1 cellular context compared by ENCODE assay signal in the genomic region with DNA sequence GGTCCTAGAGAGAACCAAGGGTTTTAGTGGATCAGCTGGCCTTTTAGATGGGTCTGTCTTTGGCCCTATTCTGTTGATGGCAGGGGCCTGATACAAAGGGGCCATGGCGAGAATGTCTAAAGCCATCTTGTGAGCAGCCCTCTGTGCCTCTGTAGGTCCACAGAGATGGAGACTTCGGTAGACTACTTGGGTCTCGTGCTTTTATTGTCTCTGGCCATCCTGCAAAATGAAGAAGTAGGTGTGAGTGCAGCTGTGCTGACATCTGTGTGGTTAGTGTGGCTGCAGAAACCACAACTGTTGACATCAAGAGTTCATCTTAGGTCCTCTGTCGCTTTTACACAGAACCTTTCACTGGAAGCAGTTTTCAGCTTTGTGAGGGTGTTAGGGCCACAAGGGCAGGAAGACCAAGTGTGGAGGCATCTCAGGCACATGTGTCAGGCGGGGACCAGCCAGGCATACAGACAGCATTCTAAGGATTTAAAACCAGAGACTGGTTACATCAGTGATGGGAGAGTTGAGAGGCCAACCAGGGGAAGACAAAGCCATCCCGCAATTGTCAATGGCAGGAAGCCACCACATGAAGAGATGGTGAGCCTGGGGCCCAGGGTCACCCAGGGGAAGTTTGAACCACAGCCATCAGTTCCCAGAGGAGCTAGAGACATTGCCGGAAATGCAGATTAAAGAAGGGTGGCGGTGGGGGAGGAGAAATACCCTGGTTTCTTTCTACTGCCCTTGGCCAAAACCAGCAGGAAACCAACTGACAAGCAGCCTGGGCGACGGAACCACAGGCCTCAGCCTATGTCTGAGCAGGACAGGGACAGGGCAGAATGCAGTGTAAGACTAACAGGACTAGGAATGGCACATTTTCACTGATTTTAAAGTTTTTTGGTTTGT.
A peak's percentile ranks its signal among the peaks of the same experiment; 100 is the strongest.
TF ChIP-seq lines count a peak whose summit lies in the region.

No MANE protein-coding gene starts in this region.

TF ChIP-seq in K562, 482 proteins besides CTCF, POLR2A, EP300 and RAD21 (continued from another document and continues in another):
- TF ChIP-seq ZNF143 (CRISPR knock-in tag; IDR thresholded peaks at IDR 0.05) = no peak
- TF ChIP-seq MAFG (tag; conservative IDR thresholded peaks at IDR 0.05) = no peak
- no peak for TF ChIP-seq ZNF232 (CRISPR knock-in tag; IDR thresholded peaks at IDR 0.05)
- TF ChIP-seq HCFC1 (IDR thresholded peaks at IDR 0.05; ENCODE audit: low read depth, low read length) = no peak
- TF ChIP-seq SRSF9 (IDR thresholded peaks at IDR 0.05; ENCODE audit: borderline replicate concordance, low read depth, low read length) = no peak
- TF ChIP-seq NELFE (IDR thresholded peaks at IDR 0.05; ENCODE audit: insufficient read depth, insufficient read length) = no peak
- TF ChIP-seq ZNF717 (CRISPR knock-in tag; IDR thresholded peaks at IDR 0.05) = no peak
- TF ChIP-seq HNRNPL (IDR thresholded peaks at IDR 0.05; ENCODE audit: low read depth, low read length) = no peak
- peak; percentile 39 for TF ChIP-seq ATF7 (IDR thresholded peaks at IDR 0.05)
- TF ChIP-seq, protein P1, sequence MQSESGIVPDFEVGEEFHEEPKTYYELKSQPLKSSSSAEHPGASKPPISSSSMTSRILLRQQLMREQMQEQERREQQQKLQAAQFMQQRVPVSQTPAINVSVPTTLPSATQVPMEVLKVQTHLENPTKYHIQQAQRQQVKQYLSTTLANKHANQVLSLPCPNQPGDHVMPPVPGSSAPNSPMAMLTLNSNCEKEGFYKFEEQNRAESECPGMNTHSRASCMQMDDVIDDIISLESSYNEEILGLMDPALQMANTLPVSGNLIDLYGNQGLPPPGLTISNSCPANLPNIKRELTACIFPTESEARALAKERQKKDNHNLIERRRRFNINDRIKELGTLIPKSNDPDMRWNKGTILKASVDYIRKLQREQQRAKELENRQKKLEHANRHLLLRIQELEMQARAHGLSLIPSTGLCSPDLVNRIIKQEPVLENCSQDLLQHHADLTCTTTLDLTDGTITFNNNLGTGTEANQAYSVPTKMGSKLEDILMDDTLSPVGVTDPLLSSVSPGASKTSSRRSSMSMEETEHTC (IDR thresholded peaks at IDR 0.05) = no peak
- TF ChIP-seq PRPF4 (IDR thresholded peaks at IDR 0.05; ENCODE audit: insufficient read depth, low read depth, low read length, poor library complexity, severe bottlenecking) = no peak
- TF ChIP-seq, protein P2, sequence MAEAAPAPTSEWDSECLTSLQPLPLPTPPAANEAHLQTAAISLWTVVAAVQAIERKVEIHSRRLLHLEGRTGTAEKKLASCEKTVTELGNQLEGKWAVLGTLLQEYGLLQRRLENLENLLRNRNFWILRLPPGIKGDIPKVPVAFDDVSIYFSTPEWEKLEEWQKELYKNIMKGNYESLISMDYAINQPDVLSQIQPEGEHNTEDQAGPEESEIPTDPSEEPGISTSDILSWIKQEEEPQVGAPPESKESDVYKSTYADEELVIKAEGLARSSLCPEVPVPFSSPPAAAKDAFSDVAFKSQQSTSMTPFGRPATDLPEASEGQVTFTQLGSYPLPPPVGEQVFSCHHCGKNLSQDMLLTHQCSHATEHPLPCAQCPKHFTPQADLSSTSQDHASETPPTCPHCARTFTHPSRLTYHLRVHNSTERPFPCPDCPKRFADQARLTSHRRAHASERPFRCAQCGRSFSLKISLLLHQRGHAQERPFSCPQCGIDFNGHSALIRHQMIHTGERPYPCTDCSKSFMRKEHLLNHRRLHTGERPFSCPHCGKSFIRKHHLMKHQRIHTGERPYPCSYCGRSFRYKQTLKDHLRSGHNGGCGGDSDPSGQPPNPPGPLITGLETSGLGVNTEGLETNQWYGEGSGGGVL (CRISPR knock-in tag; IDR thresholded peaks at IDR 0.05) = no peak
- TF ChIP-seq DMBX1 (CRISPR knock-in tag; IDR thresholded peaks at IDR 0.05; ENCODE audit: borderline replicate concordance) = 0 out of 2 replicates have a peak, but pooled peaks have one; percentile 41
- TF ChIP-seq ZNF121 (CRISPR knock-in tag; conservative IDR thresholded peaks at IDR 0.05) = no peak
- no peak for TF ChIP-seq NUFIP1 (IDR thresholded peaks at IDR 0.05; ENCODE audit: partially characterized antibody)
- TF ChIP-seq EP400 (IDR thresholded peaks at IDR 0.05) = no peak
- no peak for TF ChIP-seq PHB (CRISPR knock-in tag; IDR thresholded peaks at IDR 0.05)
- peak; percentile 94; the same call in 1 of the 2 replicates for TF ChIP-seq ESRRA (IDR thresholded peaks at IDR 0.05; ENCODE audit: borderline replicate concordance, low read depth)
- no peak for TF ChIP-seq NFIX (CRISPR knock-in tag; IDR thresholded peaks at IDR 0.05; ENCODE audit: low read depth)
- TF ChIP-seq, protein P3, sequence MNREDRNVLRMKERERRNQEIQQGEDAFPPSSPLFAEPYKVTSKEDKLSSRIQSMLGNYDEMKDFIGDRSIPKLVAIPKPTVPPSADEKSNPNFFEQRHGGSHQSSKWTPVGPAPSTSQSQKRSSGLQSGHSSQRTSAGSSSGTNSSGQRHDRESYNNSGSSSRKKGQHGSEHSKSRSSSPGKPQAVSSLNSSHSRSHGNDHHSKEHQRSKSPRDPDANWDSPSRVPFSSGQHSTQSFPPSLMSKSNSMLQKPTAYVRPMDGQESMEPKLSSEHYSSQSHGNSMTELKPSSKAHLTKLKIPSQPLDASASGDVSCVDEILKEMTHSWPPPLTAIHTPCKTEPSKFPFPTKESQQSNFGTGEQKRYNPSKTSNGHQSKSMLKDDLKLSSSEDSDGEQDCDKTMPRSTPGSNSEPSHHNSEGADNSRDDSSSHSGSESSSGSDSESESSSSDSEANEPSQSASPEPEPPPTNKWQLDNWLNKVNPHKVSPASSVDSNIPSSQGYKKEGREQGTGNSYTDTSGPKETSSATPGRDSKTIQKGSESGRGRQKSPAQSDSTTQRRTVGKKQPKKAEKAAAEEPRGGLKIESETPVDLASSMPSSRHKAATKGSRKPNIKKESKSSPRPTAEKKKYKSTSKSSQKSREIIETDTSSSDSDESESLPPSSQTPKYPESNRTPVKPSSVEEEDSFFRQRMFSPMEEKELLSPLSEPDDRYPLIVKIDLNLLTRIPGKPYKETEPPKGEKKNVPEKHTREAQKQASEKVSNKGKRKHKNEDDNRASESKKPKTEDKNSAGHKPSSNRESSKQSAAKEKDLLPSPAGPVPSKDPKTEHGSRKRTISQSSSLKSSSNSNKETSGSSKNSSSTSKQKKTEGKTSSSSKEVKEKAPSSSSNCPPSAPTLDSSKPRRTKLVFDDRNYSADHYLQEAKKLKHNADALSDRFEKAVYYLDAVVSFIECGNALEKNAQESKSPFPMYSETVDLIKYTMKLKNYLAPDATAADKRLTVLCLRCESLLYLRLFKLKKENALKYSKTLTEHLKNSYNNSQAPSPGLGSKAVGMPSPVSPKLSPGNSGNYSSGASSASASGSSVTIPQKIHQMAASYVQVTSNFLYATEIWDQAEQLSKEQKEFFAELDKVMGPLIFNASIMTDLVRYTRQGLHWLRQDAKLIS (CRISPR knock-in tag; IDR thresholded peaks at IDR 0.05) = no peak
- TF ChIP-seq ZBTB1 (CRISPR knock-in tag; IDR thresholded peaks at IDR 0.05; ENCODE audit: borderline replicate concordance, low read depth) = peak; percentile 94
- peak; percentile 81; the same call in 1 of the 2 replicates for TF ChIP-seq RUNX1 (IDR thresholded peaks at IDR 0.05; ENCODE audit: low read depth)
- no peak for TF ChIP-seq MXI1 (IDR thresholded peaks at IDR 0.05; ENCODE audit: low read depth, low read length)
- TF ChIP-seq XRCC4 (IDR thresholded peaks at IDR 0.05; ENCODE audit: extremely low read depth, insufficient read depth, insufficient read length) = no peak
- TF ChIP-seq MEIS2 (IDR thresholded peaks at IDR 0.05; ENCODE audit: partially characterized antibody) = peak; percentile 87
- TF ChIP-seq, protein P4, sequence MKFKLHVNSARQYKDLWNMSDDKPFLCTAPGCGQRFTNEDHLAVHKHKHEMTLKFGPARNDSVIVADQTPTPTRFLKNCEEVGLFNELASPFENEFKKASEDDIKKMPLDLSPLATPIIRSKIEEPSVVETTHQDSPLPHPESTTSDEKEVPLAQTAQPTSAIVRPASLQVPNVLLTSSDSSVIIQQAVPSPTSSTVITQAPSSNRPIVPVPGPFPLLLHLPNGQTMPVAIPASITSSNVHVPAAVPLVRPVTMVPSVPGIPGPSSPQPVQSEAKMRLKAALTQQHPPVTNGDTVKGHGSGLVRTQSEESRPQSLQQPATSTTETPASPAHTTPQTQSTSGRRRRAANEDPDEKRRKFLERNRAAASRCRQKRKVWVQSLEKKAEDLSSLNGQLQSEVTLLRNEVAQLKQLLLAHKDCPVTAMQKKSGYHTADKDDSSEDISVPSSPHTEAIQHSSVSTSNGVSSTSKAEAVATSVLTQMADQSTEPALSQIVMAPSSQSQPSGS (CRISPR knock-in tag; IDR thresholded peaks at IDR 0.05) = no peak
- no peak for TF ChIP-seq RBM22 (IDR thresholded peaks at IDR 0.05; ENCODE audit: low read depth, low read length, poor library complexity, severe bottlenecking)
- peak; percentile 57; the same call in 1 of the 2 replicates for TF ChIP-seq RNF2 (IDR thresholded peaks at IDR 0.05)
- TF ChIP-seq PML (IDR thresholded peaks at IDR 0.05; ENCODE audit: low read length) = no peak
- TF ChIP-seq CC2D1A (IDR thresholded peaks at IDR 0.05) = no peak
- TF ChIP-seq DACH1 (IDR thresholded peaks at IDR 0.05; ENCODE audit: partially characterized antibody) = no peak
- TF ChIP-seq HSF4 (CRISPR knock-in tag; IDR thresholded peaks at IDR 0.05; ENCODE audit: borderline replicate concordance) = no peak
- TF ChIP-seq HDAC1 (IDR thresholded peaks at IDR 0.05) = no peak
- TF ChIP-seq, protein P5, sequence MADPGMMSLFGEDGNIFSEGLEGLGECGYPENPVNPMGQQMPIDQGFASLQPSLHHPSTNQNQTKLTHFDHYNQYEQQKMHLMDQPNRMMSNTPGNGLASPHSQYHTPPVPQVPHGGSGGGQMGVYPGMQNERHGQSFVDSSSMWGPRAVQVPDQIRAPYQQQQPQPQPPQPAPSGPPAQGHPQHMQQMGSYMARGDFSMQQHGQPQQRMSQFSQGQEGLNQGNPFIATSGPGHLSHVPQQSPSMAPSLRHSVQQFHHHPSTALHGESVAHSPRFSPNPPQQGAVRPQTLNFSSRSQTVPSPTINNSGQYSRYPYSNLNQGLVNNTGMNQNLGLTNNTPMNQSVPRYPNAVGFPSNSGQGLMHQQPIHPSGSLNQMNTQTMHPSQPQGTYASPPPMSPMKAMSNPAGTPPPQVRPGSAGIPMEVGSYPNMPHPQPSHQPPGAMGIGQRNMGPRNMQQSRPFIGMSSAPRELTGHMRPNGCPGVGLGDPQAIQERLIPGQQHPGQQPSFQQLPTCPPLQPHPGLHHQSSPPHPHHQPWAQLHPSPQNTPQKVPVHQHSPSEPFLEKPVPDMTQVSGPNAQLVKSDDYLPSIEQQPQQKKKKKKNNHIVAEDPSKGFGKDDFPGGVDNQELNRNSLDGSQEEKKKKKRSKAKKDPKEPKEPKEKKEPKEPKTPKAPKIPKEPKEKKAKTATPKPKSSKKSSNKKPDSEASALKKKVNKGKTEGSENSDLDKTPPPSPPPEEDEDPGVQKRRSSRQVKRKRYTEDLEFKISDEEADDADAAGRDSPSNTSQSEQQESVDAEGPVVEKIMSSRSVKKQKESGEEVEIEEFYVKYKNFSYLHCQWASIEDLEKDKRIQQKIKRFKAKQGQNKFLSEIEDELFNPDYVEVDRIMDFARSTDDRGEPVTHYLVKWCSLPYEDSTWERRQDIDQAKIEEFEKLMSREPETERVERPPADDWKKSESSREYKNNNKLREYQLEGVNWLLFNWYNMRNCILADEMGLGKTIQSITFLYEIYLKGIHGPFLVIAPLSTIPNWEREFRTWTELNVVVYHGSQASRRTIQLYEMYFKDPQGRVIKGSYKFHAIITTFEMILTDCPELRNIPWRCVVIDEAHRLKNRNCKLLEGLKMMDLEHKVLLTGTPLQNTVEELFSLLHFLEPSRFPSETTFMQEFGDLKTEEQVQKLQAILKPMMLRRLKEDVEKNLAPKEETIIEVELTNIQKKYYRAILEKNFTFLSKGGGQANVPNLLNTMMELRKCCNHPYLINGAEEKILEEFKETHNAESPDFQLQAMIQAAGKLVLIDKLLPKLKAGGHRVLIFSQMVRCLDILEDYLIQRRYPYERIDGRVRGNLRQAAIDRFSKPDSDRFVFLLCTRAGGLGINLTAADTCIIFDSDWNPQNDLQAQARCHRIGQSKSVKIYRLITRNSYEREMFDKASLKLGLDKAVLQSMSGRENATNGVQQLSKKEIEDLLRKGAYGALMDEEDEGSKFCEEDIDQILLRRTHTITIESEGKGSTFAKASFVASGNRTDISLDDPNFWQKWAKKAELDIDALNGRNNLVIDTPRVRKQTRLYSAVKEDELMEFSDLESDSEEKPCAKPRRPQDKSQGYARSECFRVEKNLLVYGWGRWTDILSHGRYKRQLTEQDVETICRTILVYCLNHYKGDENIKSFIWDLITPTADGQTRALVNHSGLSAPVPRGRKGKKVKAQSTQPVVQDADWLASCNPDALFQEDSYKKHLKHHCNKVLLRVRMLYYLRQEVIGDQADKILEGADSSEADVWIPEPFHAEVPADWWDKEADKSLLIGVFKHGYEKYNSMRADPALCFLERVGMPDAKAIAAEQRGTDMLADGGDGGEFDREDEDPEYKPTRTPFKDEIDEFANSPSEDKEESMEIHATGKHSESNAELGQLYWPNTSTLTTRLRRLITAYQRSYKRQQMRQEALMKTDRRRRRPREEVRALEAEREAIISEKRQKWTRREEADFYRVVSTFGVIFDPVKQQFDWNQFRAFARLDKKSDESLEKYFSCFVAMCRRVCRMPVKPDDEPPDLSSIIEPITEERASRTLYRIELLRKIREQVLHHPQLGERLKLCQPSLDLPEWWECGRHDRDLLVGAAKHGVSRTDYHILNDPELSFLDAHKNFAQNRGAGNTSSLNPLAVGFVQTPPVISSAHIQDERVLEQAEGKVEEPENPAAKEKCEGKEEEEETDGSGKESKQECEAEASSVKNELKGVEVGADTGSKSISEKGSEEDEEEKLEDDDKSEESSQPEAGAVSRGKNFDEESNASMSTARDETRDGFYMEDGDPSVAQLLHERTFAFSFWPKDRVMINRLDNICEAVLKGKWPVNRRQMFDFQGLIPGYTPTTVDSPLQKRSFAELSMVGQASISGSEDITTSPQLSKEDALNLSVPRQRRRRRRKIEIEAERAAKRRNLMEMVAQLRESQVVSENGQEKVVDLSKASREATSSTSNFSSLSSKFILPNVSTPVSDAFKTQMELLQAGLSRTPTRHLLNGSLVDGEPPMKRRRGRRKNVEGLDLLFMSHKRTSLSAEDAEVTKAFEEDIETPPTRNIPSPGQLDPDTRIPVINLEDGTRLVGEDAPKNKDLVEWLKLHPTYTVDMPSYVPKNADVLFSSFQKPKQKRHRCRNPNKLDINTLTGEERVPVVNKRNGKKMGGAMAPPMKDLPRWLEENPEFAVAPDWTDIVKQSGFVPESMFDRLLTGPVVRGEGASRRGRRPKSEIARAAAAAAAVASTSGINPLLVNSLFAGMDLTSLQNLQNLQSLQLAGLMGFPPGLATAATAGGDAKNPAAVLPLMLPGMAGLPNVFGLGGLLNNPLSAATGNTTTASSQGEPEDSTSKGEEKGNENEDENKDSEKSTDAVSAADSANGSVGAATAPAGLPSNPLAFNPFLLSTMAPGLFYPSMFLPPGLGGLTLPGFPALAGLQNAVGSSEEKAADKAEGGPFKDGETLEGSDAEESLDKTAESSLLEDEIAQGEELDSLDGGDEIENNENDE (IDR thresholded peaks at IDR 0.05; ENCODE audit: low read depth, low read length) = no peak
- TF ChIP-seq RFX1 (IDR thresholded peaks at IDR 0.05) = no peak
- no peak for TF ChIP-seq ZNF77 (CRISPR knock-in tag; IDR thresholded peaks at IDR 0.05)
- TF ChIP-seq ZNF184 (CRISPR knock-in tag; IDR thresholded peaks at IDR 0.05) = no peak
- no peak for TF ChIP-seq SP2 (IDR thresholded peaks at IDR 0.05; ENCODE audit: extremely low read depth, low read depth, low read length, poor library complexity, severe bottlenecking)
- no peak for TF ChIP-seq RBM17 (IDR thresholded peaks at IDR 0.05; ENCODE audit: borderline replicate concordance, low read depth, low read length)
- TF ChIP-seq SNIP1 (IDR thresholded peaks at IDR 0.05; ENCODE audit: low read depth) = no peak
